ENCODE assay signal across 8 cellular contexts in genomic region chr7:44637788-44638594, GRCh38. TPM values are rescaled to one million over a fixed set of nuclear protein-coding genes. Genes with fewer than 3 reads are reported as not detected.
A peak's percentile ranks its signal among the peaks of the same experiment; 100 is the strongest.
DNase-seq lines count a peak whose midpoint lies in the region; ATAC-seq, FAIRE-seq and TF ChIP-seq lines count a peak whose summit lies in the region.

No MANE protein-coding gene starts in this region.

- peak; percentile 86 for DNase-seq in EL
- DNase-seq in GM23338 (ENCODE audit: low spot score): no peak
- peak; percentile 52 to 58 for DNase-seq in activated CD8-positive, alpha-beta memory T cell treated with anti-CD3 and anti-CD28 coated beads for 1 hour (ENCODE audit: extremely low read depth in 1 of 2, low read depth in 1 of 2)
- peak; percentile 31 for DNase-seq in endothelial cell of umbilical vein (ENCODE audit: low read depth, low spot score)
- peak; percentile 64 to 72 for DNase-seq in psoas muscle
- DNase-seq in HuH-7 (ENCODE audit: low spot score): no peak
- DNase-seq in 8988T: no peak

- TSS peak; percentile 46 for BruUV-seq in endothelial cell of umbilical vein (replicated peaks; lab: Mats Ljungman, UMichigan)

- H3K4me3 Mint-ChIP-seq in GM23338: no peak overlapping the region; the same call in 2 of the 3 replicates

- no peaks in the 10 kb centered on the region for H3K9me1 ChIP-seq in endothelial cell of umbilical vein (replicated peaks; ENCODE audit: control insufficient read depth, extremely low read depth, insufficient read depth, low read length)

- H3F3A ChIP-seq in GM23338 (replicated peaks; ENCODE audit: low read depth): no peaks in the 10 kb centered on the region
- no peaks in the 10 kb centered on the region for H3F3A ChIP-seq in Loucy (ENCODE audit: low read depth)

- peak overlapping the region; percentile 96 for H3K27ac Mint-ChIP-seq in GM23338

- CTCF ChIA-PET in endothelial cell of umbilical vein (lab: Charles Lee): interaction anchor here (1.0 to 2.4 kb wide), 5 partner anchors 7 to 31 kb away, joined by 3 to 11 read pairs (median 4); partner anchors contain the start of gene OGDH

- intact Hi-C loops in endothelial cell of umbilical vein (cut with micrococcal nuclease): no loop called here
- intact Hi-C loops in psoas muscle (cut with DNase I): no loop called here

- H3K9me3 Mint-ChIP-seq in GM23338: no peaks in the 10 kb centered on the region

- H3K9me3 ChIP-seq in Loucy (ENCODE audit: insufficient read depth, low read depth, low read length): no peaks in the 10 kb centered on the region
- no peaks in the 10 kb centered on the region for H3K9me3 ChIP-seq in endothelial cell of umbilical vein (replicated peaks; ENCODE audit: control insufficient read depth, insufficient read depth, low read length)
- H3K9me3 ChIP-seq in psoas muscle: no peaks in the 10 kb centered on the region

- peaks cover 6% of the 10 kb centered on the region; the same call in 1 of the 3 replicates for H3K36me3 Mint-ChIP-seq in GM23338 (ENCODE audit: low read depth)

- dilution Hi-C loops in endothelial cell of umbilical vein (cut with MboI; ENCODE audit: extremely low pct_ligation_motif_present, low sequenced_read_pairs): no loop called here

- H3K79me2 ChIP-seq in GM23338 (replicated peaks; ENCODE audit: insufficient read depth): peaks cover 9% of the 10 kb centered on the region
- H3K79me2 ChIP-seq in Loucy (ENCODE audit: insufficient read depth, low read length): peaks cover 29% of the 10 kb centered on the region; the same call in 1 of the 2 replicates
- peaks cover 11% of the 10 kb centered on the region for H3K79me2 ChIP-seq in endothelial cell of umbilical vein (ENCODE audit: control insufficient read depth, insufficient read depth, low read length)

- TF ChIP-seq POLR2A in endothelial cell of umbilical vein (IDR thresholded peaks at IDR 0.05; ENCODE audit: low read depth, low read length): no peak

- H3K27me3 Mint-ChIP-seq in GM23338 (ENCODE audit: insufficient read depth, low read depth, poor library complexity): peaks cover 5% of the 10 kb centered on the region

- H3K4me2 ChIP-seq in GM23338 (no peak overlapping the region), Loucy (ENCODE audit: low read depth, low read length, poor library complexity, severe bottlenecking) (peak overlapping the region; percentile 90), endothelial cell of umbilical vein (ENCODE audit: insufficient read depth, low read length) (peak overlapping the region; percentile 16)

- H3K36me3 ChIP-seq in GM23338 (ENCODE audit: insufficient read depth) (no peaks in the 10 kb centered on the region), Loucy (ENCODE audit: insufficient read depth, low read length) (no peaks in the 10 kb centered on the region), endothelial cell of umbilical vein (ENCODE audit: control insufficient read depth in 2 of 2, extremely low read depth in 1 of 2, insufficient read depth in 2 of 2, low read length in 2 of 2) (no peaks in the 10 kb centered on the region), psoas muscle (ENCODE audit: insufficient read depth in 1 of 2, low read depth in 1 of 2) (no peaks in the 10 kb centered on the region)

- H3K4me1 ChIP-seq in GM23338 (ENCODE audit: insufficient read depth): peaks cover 16% of the 10 kb centered on the region
- H3K4me1 ChIP-seq in Loucy (ENCODE audit: insufficient read depth, low read length, poor library complexity, severe bottlenecking): peaks cover 74% of the 10 kb centered on the region
- H3K4me1 ChIP-seq in endothelial cell of umbilical vein (ENCODE audit: control insufficient read depth, extremely low read depth, insufficient read depth, low read length): peaks cover 56% of the 10 kb centered on the region
- peaks cover 79% of the 10 kb centered on the region for H3K4me1 ChIP-seq in psoas muscle

- peak overlapping the region; percentile 79; the same call in 1 of the 2 replicates for H3K27ac ChIP-seq in GM23338 (ENCODE audit: low read depth)
- peak overlapping the region; percentile 88 for H3K27ac ChIP-seq in endothelial cell of umbilical vein (ENCODE audit: insufficient read depth, low read depth, low read length)
- H3K27ac ChIP-seq in psoas muscle: peak overlapping the region; percentile 93

- H3K27me3 ChIP-seq in GM23338 (ENCODE audit: insufficient read depth): no peaks in the 10 kb centered on the region
- H3K27me3 ChIP-seq in Loucy (ENCODE audit: insufficient read depth, low read length, poor library complexity, severe bottlenecking): no peaks in the 10 kb centered on the region
- H3K27me3 ChIP-seq in endothelial cell of umbilical vein (ENCODE audit: control insufficient read depth in 2 of 2, insufficient read depth in 2 of 2, low read length in 2 of 2): no peaks in the 10 kb centered on the region
- H3K27me3 ChIP-seq in psoas muscle (ENCODE audit: insufficient read depth in 3 of 3, low read length in 2 of 3): no peaks in the 10 kb centered on the region

- H3K4me1 Mint-ChIP-seq in GM23338: peaks cover 50% of the 10 kb centered on the region

- ATAC-seq in GM23338 (no peak), psoas muscle (peak; percentile 58 to 72 (median 65))

- H3K9me2 ChIP-seq in GM23338 (ENCODE audit: insufficient read depth): no peaks in the 10 kb centered on the region
- no peaks in the 10 kb centered on the region for H3K9me2 ChIP-seq in Loucy (replicated peaks; ENCODE audit: low read depth, low read length)

- FAIRE-seq in endothelial cell of umbilical vein (lab: Jason Lieb, UNC): no peak

- H3K9ac ChIP-seq in Loucy (ENCODE audit: low read depth, low read length, poor library complexity, severe bottlenecking) (peak overlapping the region; percentile 67), endothelial cell of umbilical vein (replicated peaks; ENCODE audit: extremely low read depth, insufficient read depth, low read length) (peak overlapping the region; percentile 30)

- no peak overlapping the region for H2AFZ ChIP-seq in GM23338
- no peak overlapping the region for H2AFZ ChIP-seq in Loucy (ENCODE audit: low read length)
- H2AFZ ChIP-seq in endothelial cell of umbilical vein (ENCODE audit: low read depth, low read length): no peak overlapping the region

- TF ChIP-seq CTCF in GM23338 (conservative IDR thresholded peaks at IDR 0.05; ENCODE audit: low read depth in 2 of 2) (no peak), Loucy (conservative IDR thresholded peaks at IDR 0.05; ENCODE audit: low read length) (no peak), endothelial cell of umbilical vein (IDR thresholded peaks at IDR 0.05; ENCODE audit: extremely low read depth in 1 of 2, insufficient read depth in 1 of 2, low read depth in 1 of 2, low read length in 2 of 2) (no peak), psoas muscle (IDR thresholded peaks at IDR 0.05) (no peak)

- WGBS in psoas muscle, 3 donors: 55 to 74% (median 61%) methylated on average over 8 of the region's 8 CpGs

- H4K20me1 ChIP-seq in GM23338 (replicated peaks; ENCODE audit: insufficient read depth): no peaks in the 10 kb centered on the region; the same call in none of the 2 replicates
- H4K20me1 ChIP-seq in Loucy (ENCODE audit: insufficient read depth, low read length, poor library complexity, severe bottlenecking): no peaks in the 10 kb centered on the region
- no peaks in the 10 kb centered on the region for H4K20me1 ChIP-seq in endothelial cell of umbilical vein (replicated peaks; ENCODE audit: control insufficient read depth, extremely low read depth, insufficient read depth, low read length)

- H3K4me3 ChIP-seq in GM23338 (no peak overlapping the region), Loucy (ENCODE audit: low read length, poor library complexity, severe bottlenecking) (no peak overlapping the region), endothelial cell of umbilical vein (replicated peaks in 1 of 3; ENCODE audit: insufficient read depth in 1 of 3, low read depth in 1 of 3, low read length in 3 of 3) (no peak overlapping the region), psoas muscle (no peak overlapping the region)

- POLR2A ChIA-PET in endothelial cell of umbilical vein (lab: Charles Lee): no interaction called here

TF ChIP-seq in endothelial cell of umbilical vein, 7 proteins besides CTCF, POLR2A, EP300 and RAD21:
- TF ChIP-seq GATA2 (IDR thresholded peaks at IDR 0.05; ENCODE audit: insufficient read depth, insufficient read length, low read depth, low read length) (no peak), JUN (IDR thresholded peaks at IDR 0.05; ENCODE audit: borderline replicate concordance, insufficient read depth, insufficient read length, low read depth) (peak; percentile 1), FOS (IDR thresholded peaks at IDR 0.05; ENCODE audit: borderline replicate concordance, insufficient read depth, low read length) (peak; percentile 15)

RNA-seq across cellular contexts. Expression of gene OGDH, which starts 31.6 kb away (rescaled TPM):
- total RNA-seq in GM23338 (2014; rRNA removed; shearing (Covaris generic)): 74.8 and 76.9 TPM in 2 replicates
- 13.5 and 16.5 TPM in 2 replicates for polyA plus RNA-seq in GM23338 (2016; fragmentation: Nextera tagmentation; extraction: Ambion mirVana)
- total RNA-seq in endothelial cell of umbilical vein: 81.4 and 88.9 TPM in 2 replicates
- 86.2 and 92.9 TPM in 2 replicates for polyA plus RNA-seq in endothelial cell of umbilical vein
- 62.8 and 63.1 TPM in 2 replicates for polyA plus RNA-seq in endothelial cell of umbilical vein (2011; cell fraction: cytosol; rRNA removed)
- 73.0 and 74.0 TPM in 2 replicates for polyA plus RNA-seq in endothelial cell of umbilical vein (2011; cell fraction: nucleus; rRNA removed)
- polyA plus RNA-seq in endothelial cell of umbilical vein (2012): 71.1 and 71.5 TPM in 2 replicates
- 116 and 124 TPM in 2 replicates for polyA minus RNA-seq in endothelial cell of umbilical vein
- 62.9 TPM for polyA minus RNA-seq in endothelial cell of umbilical vein (2011; cell fraction: cytosol; rRNA and poly(A)+ RNA removed)
- 42.9 and 50.1 TPM in 2 replicates for polyA minus RNA-seq in endothelial cell of umbilical vein (2011; cell fraction: nucleus; rRNA and poly(A)+ RNA removed)
- 100 to 1,000 TPM; 252 to 500 (median 326) TPM for total RNA-seq in psoas muscle
- 100 to 1,000 TPM; 176 to 181 (median 179) TPM for polyA plus RNA-seq in psoas muscle

RNA-seq across cellular contexts. Expression of gene TMED4, which starts 56.0 kb away (rescaled TPM):
- total RNA-seq in GM23338 (2014; rRNA removed; shearing (Covaris generic)): 75.1 and 98.5 TPM in 2 replicates
- polyA plus RNA-seq in GM23338 (2016; fragmentation: Nextera tagmentation; extraction: Ambion mirVana) (41.8 and 43.5 TPM in 2 replicates), endothelial cell of umbilical vein (89.7 and 116 TPM in 2 replicates), psoas muscle (10 to 100 TPM; 29.8 to 49.0 (median 35.3) TPM)
- total RNA-seq in endothelial cell of umbilical vein (63.4 and 65.4 TPM in 2 replicates), psoas muscle (10 to 100 TPM; 43.1 to 64.4 (median 46.0) TPM)
- polyA plus RNA-seq in endothelial cell of umbilical vein (2011; cell fraction: cytosol; rRNA removed): 48.1 and 59.8 TPM in 2 replicates
- polyA plus RNA-seq in endothelial cell of umbilical vein (2011; cell fraction: nucleus; rRNA removed): 140 and 162 TPM in 2 replicates
- 44.3 and 46.6 TPM in 2 replicates for polyA plus RNA-seq in endothelial cell of umbilical vein (2012)
- polyA minus RNA-seq in endothelial cell of umbilical vein: 61.7 and 62.7 TPM in 2 replicates
- polyA minus RNA-seq in endothelial cell of umbilical vein (2011; cell fraction: cytosol; rRNA and poly(A)+ RNA removed): 102 TPM
- polyA minus RNA-seq in endothelial cell of umbilical vein (2011; cell fraction: nucleus; rRNA and poly(A)+ RNA removed): 42.7 and 55.5 TPM in 2 replicates

Comparison
In these comparisons a context has a peak if more than half of its experiments do, and no peak if none do; other contexts are left out.
1. DNase-seq: peak in EL (single experiment), activated CD8-positive, alpha-beta memory T cell treated with anti-CD3 and anti-CD28 coated beads for 1 hour (2 of 2), endothelial cell of umbilical vein (single experiment) and psoas muscle (2 of 2); none in GM23338 (single experiment), HuH-7 (single experiment) and 8988T (single experiment).
2. Peak in every context shown above with its lines, with median percentiles within 50 percentile points of each other: H3K27ac ChIP-seq.